In genomic region chr16:27400751-27401620, GRCh38 we compare ENCODE assay signal across 10 cellular contexts. TPM values are rescaled to one million over a fixed set of nuclear protein-coding genes. Genes with fewer than 3 reads are reported as not detected.
DNase-seq lines count a peak whose midpoint lies in the region; ATAC-seq and TF ChIP-seq lines count a peak whose summit lies in the region.
"Had no signal": no experiment of that assay in that cellular context is flagged by ENCODE, and none has a peak within 500 bp of the region (broad histone marks: within the 10 kb centered on the region; RNA-seq: fewer than 3 reads in every experiment).

No MANE protein-coding gene starts in this region.

- no peak overlapping the region for H3K4me3 ChIP-seq in DND-41 (ENCODE audit: low read depth in 1 of 2, low read length in 2 of 2)
- H3K4me3 ChIP-seq in KMS-11 (IDR thresholded peaks at IDR 0.05; ENCODE audit: insufficient read depth, low read depth, low read length), result no peak overlapping the region
- H3K4me3 ChIP-seq in adipocyte (ENCODE audit: low read length), result peak overlapping the region; percentile 12
- H3K4me3 ChIP-seq in Peyer's patch, result no peak overlapping the region
- H3K4me3 ChIP-seq: MG63 had no signal

- no peaks in the 10 kb centered on the region for H3K36me3 ChIP-seq in DND-41 (ENCODE audit: insufficient read depth, low read length)
- H3K36me3 ChIP-seq in KMS-11 (ENCODE audit: insufficient read depth), result no peaks in the 10 kb centered on the region
- H3K36me3 ChIP-seq in adipocyte (ENCODE audit: control insufficient read depth, insufficient read depth, low read length, severe bottlenecking), result no peaks in the 10 kb centered on the region
- no peaks in the 10 kb centered on the region for H3K36me3 ChIP-seq in Peyer's patch
- H3K36me3 ChIP-seq: breast epithelium, MG63 had no signal

- H3K4me2 ChIP-seq in DND-41 (ENCODE audit: insufficient read depth, low read length), result no peak overlapping the region
- peak overlapping the region; percentile 92 for H3K4me2 ChIP-seq in KMS-11

- TF ChIP-seq POLR2A in Peyer's patch (IDR thresholded peaks at IDR 0.05), result no peak

- H3K27ac ChIP-seq in DND-41 (ENCODE audit: low read length) (peak overlapping the region; percentile 59), KMS-11 (peak overlapping the region; percentile 82), Peyer's patch (peak overlapping the region in 1 of 4 donors; percentile 78)
- H3K27ac ChIP-seq: breast epithelium had no signal

- peak overlapping the region; percentile 61 to 100 (median 98) for H3K27ac Mint-ChIP-seq in naive thymus-derived CD8-positive, alpha-beta T cell
- H3K27ac Mint-ChIP-seq: progenitor cell of endocrine pancreas had no signal

- no peak for ATAC-seq in DND-41 (ENCODE audit: insufficient read depth, low read depth)
- no peak for ATAC-seq in naive thymus-derived CD8-positive, alpha-beta T cell
- no peak for ATAC-seq in HG02840 (IDR thresholded peaks at IDR 0.05; ENCODE audit: low FRiP score, unreplicated experiment)

- H3K36me3 Mint-ChIP-seq in naive thymus-derived CD8-positive, alpha-beta T cell, result peaks cover 0 to 9% (median 0%) of the 10 kb centered on the region in 3 donors

- H3K79me2 ChIP-seq in DND-41 (ENCODE audit: insufficient read depth, low read length), result no peaks in the 10 kb centered on the region
- peaks cover 27% of the 10 kb centered on the region for H3K79me2 ChIP-seq in KMS-11 (ENCODE audit: insufficient read depth, low read depth)

- POLR2A ChIA-PET in naive thymus-derived CD8-positive, alpha-beta T cell (lab: Charles Lee), result interaction anchor here (0.9 to 9.3 kb wide), 12 partner anchors 8 to 231 kb away, joined by 3 to 167 read pairs (median 15); partner anchors contain the start of gene KDM8

- H3K4me1 Mint-ChIP-seq in naive thymus-derived CD8-positive, alpha-beta T cell, result peaks cover 23 to 77% (median 64%) of the 10 kb centered on the region in 4 donors

- H3K27me3 Mint-ChIP-seq in naive thymus-derived CD8-positive, alpha-beta T cell, result no peaks in the 10 kb centered on the region

- no peaks in the 10 kb centered on the region for H3K9me3 Mint-ChIP-seq in naive thymus-derived CD8-positive, alpha-beta T cell

- H3K9me3 ChIP-seq in DND-41 (ENCODE audit: insufficient read depth, low read length, severe bottlenecking) (no peaks in the 10 kb centered on the region), adipocyte (ENCODE audit: control insufficient read depth, low read length) (peaks cover under 1% of the 10 kb centered on the region), Peyer's patch (no peaks in the 10 kb centered on the region)
- H3K9me3 ChIP-seq: breast epithelium had no signal

- H3K4me1 ChIP-seq in DND-41 (ENCODE audit: insufficient read depth, low read length) (peaks cover 33% of the 10 kb centered on the region), KMS-11 (ENCODE audit: low read depth, poor library complexity, severe bottlenecking) (peaks cover 47% of the 10 kb centered on the region), adipocyte (ENCODE audit: control insufficient read depth, insufficient read depth, low read length) (peaks cover 25% of the 10 kb centered on the region), Peyer's patch (peaks cover 0 to 31% (median 13%) of the 10 kb centered on the region in 4 donors)
- H3K4me1 ChIP-seq: breast epithelium had no signal

- H3K27me3 ChIP-seq in DND-41 (ENCODE audit: insufficient read depth, low read length, poor library complexity) (no peaks in the 10 kb centered on the region), KMS-11 (ENCODE audit: insufficient read depth, low read depth) (no peaks in the 10 kb centered on the region), adipocyte (replicated peaks; ENCODE audit: control insufficient read depth, insufficient read depth, low read length) (no peaks in the 10 kb centered on the region), Peyer's patch (no peaks in the 10 kb centered on the region)
- H3K27me3 ChIP-seq: MG63 had no signal

- TF ChIP-seq CTCF in DND-41 (IDR thresholded peaks at IDR 0.05; ENCODE audit: borderline replicate concordance, extremely low read depth, low read length, poor library complexity, severe bottlenecking), result no peak
- no peak for TF ChIP-seq CTCF in KMS-11 (conservative IDR thresholded peaks at IDR 0.05; ENCODE audit: low read depth, low read length)
- no peak for TF ChIP-seq CTCF in Peyer's patch (IDR thresholded peaks at IDR 0.05)

- H4K20me1 ChIP-seq in DND-41 (ENCODE audit: insufficient read depth, low read length), result no peaks in the 10 kb centered on the region
- no peaks in the 10 kb centered on the region for H4K20me1 ChIP-seq in KMS-11 (ENCODE audit: insufficient read depth)

- DNase-seq in DND-41 (no peak), adipocyte (ENCODE audit: low read depth) (peak; percentile 25), KG1 (lab: John Stamatoyannopoulos, UW) (no peak), Peyer's patch (no peak)
- DNase-seq in naive thymus-derived CD8-positive, alpha-beta T cell, result no peak

- H2AFZ ChIP-seq in DND-41 (ENCODE audit: low read depth, low read length) (no peak overlapping the region), KMS-11 (ENCODE audit: low read depth) (0 out of 2 replicates have a peak overlapping the region, but pooled peaks have one; percentile 54)

- H3K4me3 Mint-ChIP-seq in naive thymus-derived CD8-positive, alpha-beta T cell, result peak overlapping the region in 9 of 10 donors; percentile 15 to 99 (median 97)

- H3K9ac ChIP-seq in DND-41 (ENCODE audit: low read depth, low read length), result no peak overlapping the region
- peak overlapping the region; percentile 88; the same call in 1 of the 2 replicates for H3K9ac ChIP-seq in KMS-11
- peak overlapping the region; percentile 2 for H3K9ac ChIP-seq in adipocyte (ENCODE audit: low read length)

RNA-seq across cellular contexts. Expression of gene IL21R, which starts 1.0 kb away (rescaled TPM):
- 10 to 100 TPM; 29.3 to 29.4 TPM for total RNA-seq in naive thymus-derived CD8-positive, alpha-beta T cell
- 10 to 100 TPM; 26.5 to 47.1 (median 33.9) TPM for polyA plus RNA-seq in naive thymus-derived CD8-positive, alpha-beta T cell
- total RNA-seq in Peyer's patch, result 1 to 10 TPM in 2 of 4 donors, under 1 TPM in 1, not detected in 1; 0.18 to 4.1 (median 1.3) TPM
- total RNA-seq: progenitor cell of endocrine pancreas had no signal

Comparison
In these comparisons a context has a peak if more than half of its experiments do, and no peak if none do; other contexts are left out.
1. RNA of gene IL21R, which starts 1.0 kb away (total RNA-seq): 29.3 to 29.4 TPM in naive thymus-derived CD8-positive, alpha-beta T cell; 0.18 to 4.1 TPM in Peyer's patch; every median in the first group is over 4 times any median in the second.